ENCODE assay signal across 14 cellular contexts in the genomic region with DNA sequence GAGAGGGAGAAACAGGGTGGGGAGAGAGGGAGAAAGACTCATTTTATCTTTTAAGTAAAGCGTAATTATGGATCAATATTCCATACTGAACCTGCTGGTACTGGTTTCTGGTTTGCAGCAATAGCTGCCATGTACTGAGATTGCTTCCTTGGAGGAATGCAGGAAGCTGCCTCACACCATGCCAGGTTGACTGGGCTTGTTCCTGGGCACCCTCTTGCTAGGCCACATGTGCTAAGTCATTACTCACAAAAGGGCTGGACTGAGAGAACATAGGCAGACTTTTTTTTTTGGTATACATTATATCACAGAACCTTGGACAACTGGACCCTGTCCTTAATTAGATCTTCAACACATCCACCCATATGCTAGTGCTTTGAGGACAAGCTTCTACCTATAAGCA.
A peak's percentile ranks its signal among the peaks of the same experiment; 100 is the strongest.
DNase-seq lines count a peak whose midpoint lies in the region; ATAC-seq, FAIRE-seq and TF ChIP-seq lines count a peak whose summit lies in the region.
"Had no signal": no experiment of that assay in that cellular context is flagged by ENCODE, and none has a peak within 500 bp of the region (broad histone marks: within the 10 kb centered on the region; RNA-seq: fewer than 3 reads in every experiment).

No MANE protein-coding gene starts in this region.

- no peaks in the 10 kb centered on the region for H3K4me1 ChIP-seq in RWPE2 (ENCODE audit: insufficient read depth, poor library complexity, severe bottlenecking)
- H3K4me1 ChIP-seq in tibial artery: peaks cover 0 to 6% (median 1%) of the 10 kb centered on the region in 4 donors
- peaks cover 8% of the 10 kb centered on the region; the same call in 1 of the 2 replicates for H3K4me1 ChIP-seq in Caco-2

- peaks cover 33% of the 10 kb centered on the region for H3K4me1 Mint-ChIP-seq in CD14-positive monocyte
- H3K4me1 Mint-ChIP-seq in Caco-2 (ENCODE audit: low read depth, unreplicated experiment): peaks cover 9% of the 10 kb centered on the region

- DNase-seq in CD14-positive monocyte (ENCODE audit: low spot score) (no peak), RWPE2 (ENCODE audit: low spot score) (no peak), tibial artery (no peak), H54 (ENCODE audit: insufficient read length, low spot score) (no peak), NCI-H524 (lab: John Stamatoyannopoulos, UW) (no peak), Caco-2 (no peak)
- DNase-seq: ACHN; activated CD4-positive, CD25-positive, alpha-beta regulatory T cell; activated gamma-delta T cell; left colon; NCI-H1694 treated with DMSO at 0.1 percent for 48 hours had no signal

- no peaks in the 10 kb centered on the region for H3K9me3 ChIP-seq in RWPE2 (ENCODE audit: severe bottlenecking)
- H3K9me3 ChIP-seq in tibial artery: no peaks in the 10 kb centered on the region
- no peaks in the 10 kb centered on the region for H3K9me3 ChIP-seq in Caco-2
- H3K9me3 ChIP-seq: suprapubic skin had no signal

- H3K36me3 Mint-ChIP-seq in CD14-positive monocyte (no peaks in the 10 kb centered on the region), Caco-2 (ENCODE audit: insufficient read depth, unreplicated experiment) (no peaks in the 10 kb centered on the region)

- no peak for TF ChIP-seq POLR2A in H54 (IDR thresholded peaks at IDR 0.05; ENCODE audit: low read depth, low read length)

- intact Hi-C loops in CD14-positive monocyte (cut with micrococcal nuclease) (no loop called here), tibial artery (cut with DNase I; ENCODE audit: low total_unique reads) (no loop called here), Caco-2 (cut with micrococcal nuclease; ENCODE audit: unreplicated experiment) (no loop called here)

- POLR2A ChIA-PET in Caco-2 (lab: Charles Lee): no interaction called here

- H3K4me3 Mint-ChIP-seq in CD14-positive monocyte (no peak overlapping the region), Caco-2 (ENCODE audit: unreplicated experiment) (no peak overlapping the region)

- peaks cover 0 to 2% (median 0%) of the 10 kb centered on the region in 7 donors for H3K9me3 Mint-ChIP-seq in CD14-positive monocyte
- H3K9me3 Mint-ChIP-seq in Caco-2 (ENCODE audit: unreplicated experiment): no peaks in the 10 kb centered on the region

- H3K36me3 ChIP-seq in RWPE2 (ENCODE audit: low read depth) (no peaks in the 10 kb centered on the region), tibial artery (no peaks in the 10 kb centered on the region), Caco-2 (ENCODE audit: control insufficient read depth, insufficient read depth, low read length) (no peaks in the 10 kb centered on the region)
- H3K36me3 ChIP-seq: suprapubic skin had no signal

- CTCF ChIA-PET in Caco-2 (lab: Charles Lee): no interaction called here

- H3K27me3 ChIP-seq in RWPE2 (ENCODE audit: insufficient read depth, poor library complexity, severe bottlenecking): no peaks in the 10 kb centered on the region
- no peaks in the 10 kb centered on the region for H3K27me3 ChIP-seq in tibial artery
- no peaks in the 10 kb centered on the region for H3K27me3 ChIP-seq in Caco-2 (replicated peaks; ENCODE audit: control insufficient read depth, insufficient read depth, low read length)
- H3K27me3 ChIP-seq: suprapubic skin had no signal

- no TSS peak for BruUV-seq in Caco-2 (replicated peaks; lab: Mats Ljungman, UMichigan)

- FAIRE-seq in H54 (lab: Jason Lieb, UNC): no peak

- peak; percentile 13 for ATAC-seq in GM19467 (IDR thresholded peaks at IDR 0.05; ENCODE audit: unreplicated experiment)
- ATAC-seq in HG03060 (IDR thresholded peaks at IDR 0.05; ENCODE audit: low read depth, unreplicated experiment): peak; percentile 6
- peak; percentile 66 for ATAC-seq in RWPE2 (ENCODE audit: low read depth)
- ATAC-seq: left colon had no signal

- H3K4me3 ChIP-seq in RWPE2 (ENCODE audit: severe bottlenecking): no peak overlapping the region
- H3K4me3 ChIP-seq in tibial artery: no peak overlapping the region
- no peak overlapping the region for H3K4me3 ChIP-seq in Caco-2 (ENCODE audit: low read depth, low read length)
- H3K4me3 ChIP-seq: suprapubic skin had no signal

- no peak for TF ChIP-seq CTCF in CD14-positive monocyte (IDR thresholded peaks at IDR 0.05)
- TF ChIP-seq CTCF in RWPE2 (IDR thresholded peaks at IDR 0.05; ENCODE audit: poor library complexity, severe bottlenecking): no peak
- TF ChIP-seq CTCF in tibial artery (IDR thresholded peaks at IDR 0.05): no peak
- TF ChIP-seq CTCF in Caco-2 (IDR thresholded peaks at IDR 0.05; ENCODE audit: insufficient read depth in 1 of 2, low read depth in 1 of 2, low read length in 1 of 2, severe bottlenecking in 1 of 2, unreplicated experiment in 1 of 2): no peak

- H3K27ac ChIP-seq in RWPE2 (ENCODE audit: poor library complexity, severe bottlenecking): no peak overlapping the region
- no peak overlapping the region for H3K27ac ChIP-seq in tibial artery
- H3K27ac ChIP-seq: suprapubic skin had no signal

- H3K27ac Mint-ChIP-seq in CD14-positive monocyte: peak overlapping the region; percentile 74 to 93 (median 88)
- no peak overlapping the region for H3K27ac Mint-ChIP-seq in Caco-2 (ENCODE audit: unreplicated experiment)

- H3K27me3 Mint-ChIP-seq in CD14-positive monocyte (ENCODE audit: low read depth in 3 of 3) (peaks cover 0 to 5% (median 4%) of the 10 kb centered on the region in 3 donors), Caco-2 (ENCODE audit: insufficient read depth, unreplicated experiment) (peaks cover 7% of the 10 kb centered on the region)

Comparison
In these comparisons a context has a peak if more than half of its experiments do, and no peak if none do; other contexts are left out.
1. ATAC-seq: peak in every context shown above with its lines; median percentile 66 in RWPE2; 13 in GM19467; 6 in HG03060.